In genomic region chr15:28984421-28985375, GRCh38 we compare ENCODE assay signal across 9 cellular contexts.
DNase-seq lines count a peak whose midpoint lies in the region; ATAC-seq and TF ChIP-seq lines count a peak whose summit lies in the region.
"Had no signal": no experiment of that assay in that cellular context is flagged by ENCODE, and none has a peak within 500 bp of the region (broad histone marks: within the 10 kb centered on the region; RNA-seq: fewer than 3 reads in every experiment).

No MANE protein-coding gene starts in this region.

- no peak overlapping the region for H3K4me3 Mint-ChIP-seq in WTC11
- peak overlapping the region; percentile 66 for H3K4me3 Mint-ChIP-seq in glutamatergic neuron (ENCODE audit: unreplicated experiment)
- H3K4me3 Mint-ChIP-seq: memory B cell had no signal

- POLR2A ChIA-PET in WTC11 (lab: Charles Lee) = interaction anchor here (0.6 kb wide), 1 partner anchor 10 kb away, joined by 3 read pairs; no protein-coding TSS in a partner anchor

- H3K9me3 Mint-ChIP-seq in WTC11 = no peaks in the 10 kb centered on the region
- peaks cover 22% of the 10 kb centered on the region for H3K9me3 Mint-ChIP-seq in glutamatergic neuron (ENCODE audit: unreplicated experiment)
- H3K9me3 Mint-ChIP-seq: memory B cell had no signal

- ATAC-seq in WTC11 (peak; percentile 64), HG03354 (IDR thresholded peaks at IDR 0.05; ENCODE audit: poor library complexity, severe bottlenecking, unreplicated experiment) (no peak), GM21381 (IDR thresholded peaks at IDR 0.05; ENCODE audit: unreplicated experiment) (no peak)

- H3K27me3 ChIP-seq in skeletal muscle satellite cell (ENCODE audit: control insufficient read depth, insufficient read depth, low read length) = no peaks in the 10 kb centered on the region

- H3K4me3 ChIP-seq in skeletal muscle satellite cell (ENCODE audit: low read length) = no peak overlapping the region

- H3K27me3 Mint-ChIP-seq in WTC11 (ENCODE audit: low read depth) (no peaks in the 10 kb centered on the region), glutamatergic neuron (ENCODE audit: unreplicated experiment) (peaks cover 10% of the 10 kb centered on the region)

- H3K4me1 Mint-ChIP-seq in WTC11 (peaks cover 10% of the 10 kb centered on the region), glutamatergic neuron (ENCODE audit: low read depth, unreplicated experiment) (peaks cover 45% of the 10 kb centered on the region)
- H3K4me1 Mint-ChIP-seq: memory B cell had no signal

- TF ChIP-seq CTCF in WTC11 (IDR thresholded peaks at IDR 0.05) (no peak), glutamatergic neuron (IDR thresholded peaks at IDR 0.05; ENCODE audit: partially characterized antibody, unreplicated experiment) (no peak), GM13977 (IDR thresholded peaks at IDR 0.05; ENCODE audit: extremely low read depth, insufficient read depth, missing control alignments) (no peak)

- peak overlapping the region; percentile 39 for H3K4me2 ChIP-seq in skeletal muscle satellite cell (ENCODE audit: low read length)

- CTCF ChIA-PET in WTC11 (lab: Charles Lee) = interaction anchor here (0.9 to 3.2 kb wide), 11 partner anchors 10 to 155 kb away, joined by 3 to 57 read pairs (median 8); no protein-coding TSS in a partner anchor

- H3K27ac Mint-ChIP-seq in WTC11 = no peak overlapping the region
- H3K27ac Mint-ChIP-seq in glutamatergic neuron (ENCODE audit: unreplicated experiment) = peak overlapping the region; percentile 98
- H3K27ac Mint-ChIP-seq: memory B cell had no signal

- H3K36me3 Mint-ChIP-seq in WTC11 (no peaks in the 10 kb centered on the region), glutamatergic neuron (ENCODE audit: unreplicated experiment) (peaks cover 4% of the 10 kb centered on the region)
- H3K36me3 Mint-ChIP-seq: memory B cell had no signal

- peak in 2 of 3 experiments; percentile 39 to 74 for DNase-seq in NCI-H1417 (lab: John Stamatoyannopoulos, UW)
- no peak for DNase-seq in NCI-H1417 treated with DMSO at 0.1 percent for 48 hours (lab: John Stamatoyannopoulos, UW)
- no peak for DNase-seq in WTC11 (ENCODE audit: low spot score)
- DNase-seq in glutamatergic neuron = peak; percentile 67
- DNase-seq in GM13977 (ENCODE audit: low spot score) = no peak

- H3K9me3 ChIP-seq in skeletal muscle satellite cell (replicated peaks; ENCODE audit: low read length) = no peaks in the 10 kb centered on the region

- H3K4me1 ChIP-seq in skeletal muscle satellite cell (ENCODE audit: control insufficient read depth, insufficient read depth, low read length) = peaks cover 13% of the 10 kb centered on the region

- in situ Hi-C loops in GM13977 (cut with MboI; ENCODE audit: low pct_unique_long_range_greater_than_20kb, low sequenced_read_pairs, unreplicated experiment) = no loop called here

- H3K36me3 ChIP-seq in skeletal muscle satellite cell (ENCODE audit: insufficient read depth, low read length) = no peaks in the 10 kb centered on the region

- peak overlapping the region; percentile 17 for H3K9ac ChIP-seq in skeletal muscle satellite cell (ENCODE audit: low read depth, low read length)

TF ChIP-seq in WTC11, 78 proteins besides CTCF, POLR2A, EP300 and RAD21:
- TF ChIP-seq GABPB1 (CRISPR knock-in tag; IDR thresholded peaks at IDR 0.05) (no peak), EMX1 (CRISPR knock-in tag; IDR thresholded peaks at IDR 0.05) (no peak), IRF1 (CRISPR knock-in tag; IDR thresholded peaks at IDR 0.05) (no peak), STAT6 (CRISPR knock-in tag; conservative IDR thresholded peaks at IDR 0.05; ENCODE audit: low read depth) (no peak), ESRRA (CRISPR knock-in tag; IDR thresholded peaks at IDR 0.05; ENCODE audit: borderline replicate concordance) (no peak), PRRX2 (CRISPR knock-in tag; IDR thresholded peaks at IDR 0.05) (no peak), NR2C2 (CRISPR knock-in tag; IDR thresholded peaks at IDR 0.05) (no peak), E2F4 (CRISPR knock-in tag; IDR thresholded peaks at IDR 0.05; ENCODE audit: borderline replicate concordance, low read depth) (no peak)
- TF ChIP-seq, protein P1, sequence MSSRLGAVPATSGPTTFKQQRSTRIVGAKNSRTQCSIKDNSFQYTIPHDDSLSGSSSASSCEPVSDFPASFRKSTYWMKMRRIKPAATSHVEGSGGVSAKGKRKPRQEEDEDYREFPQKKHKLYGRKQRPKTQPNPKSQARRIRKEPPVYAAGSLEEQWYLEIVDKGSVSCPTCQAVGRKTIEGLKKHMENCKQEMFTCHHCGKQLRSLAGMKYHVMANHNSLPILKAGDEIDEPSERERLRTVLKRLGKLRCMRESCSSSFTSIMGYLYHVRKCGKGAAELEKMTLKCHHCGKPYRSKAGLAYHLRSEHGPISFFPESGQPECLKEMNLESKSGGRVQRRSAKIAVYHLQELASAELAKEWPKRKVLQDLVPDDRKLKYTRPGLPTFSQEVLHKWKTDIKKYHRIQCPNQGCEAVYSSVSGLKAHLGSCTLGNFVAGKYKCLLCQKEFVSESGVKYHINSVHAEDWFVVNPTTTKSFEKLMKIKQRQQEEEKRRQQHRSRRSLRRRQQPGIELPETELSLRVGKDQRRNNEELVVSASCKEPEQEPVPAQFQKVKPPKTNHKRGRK (CRISPR knock-in tag; IDR thresholded peaks at IDR 0.05; ENCODE audit: borderline replicate concordance) = no peak

Comparison
In these comparisons a context has a peak if more than half of its experiments do, and no peak if none do; other contexts are left out.
1. DNase-seq: peak in NCI-H1417 (2 of 3) and glutamatergic neuron (single experiment); none in NCI-H1417 treated with DMSO at 0.1 percent for 48 hours (single experiment), WTC11 (single experiment) and GM13977 (single experiment).